1 cellular context compared by ENCODE assay signal in the genomic region with DNA sequence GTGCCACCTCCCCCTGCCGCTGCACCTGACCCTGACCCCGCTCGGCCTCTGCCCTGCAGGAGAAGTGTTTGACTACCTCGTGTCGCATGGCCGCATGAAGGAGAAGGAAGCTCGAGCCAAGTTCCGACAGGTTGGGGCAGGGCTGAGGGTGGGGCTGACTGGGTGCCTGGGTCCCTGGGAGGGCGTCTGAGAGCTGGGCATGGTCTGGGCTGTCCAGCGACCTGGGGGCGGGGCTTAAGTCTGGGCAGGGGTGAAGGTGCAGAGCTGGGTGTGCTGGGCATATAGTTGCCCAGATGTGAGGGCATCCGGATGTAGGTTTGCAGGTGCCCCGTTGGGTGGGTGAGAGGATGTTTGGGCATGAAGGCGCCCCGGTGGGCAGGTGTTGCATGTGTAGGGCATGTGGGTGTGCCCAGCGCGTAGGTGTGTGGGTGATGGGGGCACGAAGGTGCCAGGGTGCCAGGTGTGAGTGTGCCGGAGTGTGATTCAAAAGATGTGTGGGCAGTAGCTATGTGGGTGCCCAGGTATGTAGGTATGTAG.
TF ChIP-seq lines count a peak whose summit lies in the region.

No MANE protein-coding gene starts in this region.

TF ChIP-seq in HEK293, 187 proteins besides CTCF, POLR2A, EP300 and RAD21 (continued from another document):
- TF ChIP-seq EGR2 (tag by site-specific recombination; IDR thresholded peaks at IDR 0.05; ENCODE audit: low read depth) (peak; percentile 71; the same call in 1 of the 2 replicates), ZFHX2 (tag by site-specific recombination; conservative IDR thresholded peaks at IDR 0.05) (peak; percentile 77), OVOL3 (tag by site-specific recombination; IDR thresholded peaks at IDR 0.05) (no peak)
